In the genomic region with DNA sequence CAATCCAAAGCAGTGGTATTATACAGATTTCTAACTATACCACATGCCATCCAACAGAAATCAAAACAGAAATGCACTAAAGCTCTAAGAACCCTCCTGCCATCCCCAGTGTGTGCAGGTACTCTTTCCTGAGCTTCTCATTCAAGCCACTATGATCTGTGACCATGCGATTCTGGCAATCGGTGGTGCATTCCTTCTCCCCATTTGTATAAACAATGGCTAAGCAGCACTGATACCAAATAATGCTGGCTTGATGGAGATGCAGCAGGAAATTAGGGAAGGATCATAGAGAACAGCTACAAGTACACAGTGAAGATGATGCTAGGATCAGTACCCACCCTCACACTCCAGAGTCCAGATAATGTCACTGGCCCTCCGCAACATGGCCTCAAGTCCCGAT, we compare ENCODE assay signal across 28 cellular contexts.
"Had no signal": no experiment of that assay in that cellular context is flagged by ENCODE, and none has a peak within 500 bp of the region (broad histone marks: within the 10 kb centered on the region; RNA-seq: fewer than 3 reads in every experiment).

No MANE protein-coding gene starts in this region.

- H3K9me3 ChIP-seq: adrenal gland, body of pancreas, esophagus muscularis mucosa, gastrocnemius medialis, heart left ventricle had no signal

- H3K4me1 Mint-ChIP-seq: activated CD4-positive, alpha-beta T cell treated with anti-CD3 and anti-CD28 coated beads for 36 hours; activated CD4-positive, alpha-beta T cell treated with anti-CD3 and anti-CD28 coated beads, Interleukin-2, amount 10 ng/mL, durations not matched to agents 24 days and 14 days; activated naive CD4-positive, alpha-beta T cell treated with anti-CD3 and anti-CD28 coated beads, Interleukin-2, amount 50 U/mL, for 24 hours; activated naive CD8-positive, alpha-beta T cell treated with anti-CD3 and anti-CD28 coated beads for 36 hours; activated naive CD8-positive, alpha-beta T cell treated with anti-CD3 and anti-CD28 coated beads, Interleukin-2, amount 50 U/mL, for 24 hours had no signal

- H3K4me3 Mint-ChIP-seq: activated CD4-positive, alpha-beta memory T cell treated with anti-CD3 and anti-CD28 coated beads for 36 hours; activated CD4-positive, alpha-beta T cell treated with anti-CD3 and anti-CD28 coated beads for 36 hours; activated CD4-positive, alpha-beta T cell treated with anti-CD3 and anti-CD28 coated beads, Interleukin-2, amount 10 ng/mL, durations not matched to agents 24 days and 14 days; activated naive CD4-positive, alpha-beta T cell treated with anti-CD3 and anti-CD28 coated beads for 36 hours; activated naive CD4-positive, alpha-beta T cell treated with anti-CD3 and anti-CD28 coated beads, Interleukin-2, amount 50 U/mL, for 24 hours; activated naive CD8-positive, alpha-beta T cell treated with anti-CD3 and anti-CD28 coated beads for 36 hours; activated naive CD8-positive, alpha-beta T cell treated with anti-CD3 and anti-CD28 coated beads, Interleukin-2, amount 50 U/mL, for 24 hours; activated T-cell treated with anti-CD3 and anti-CD28 coated beads, Interleukin-2, amount 50 U/mL, for 4 hours had no signal

- H3K27ac ChIP-seq: body of pancreas, cardiac muscle cell, esophagus muscularis mucosa, foreskin keratinocyte, gastrocnemius medialis, hepatocyte had no signal

- H3K27ac Mint-ChIP-seq: activated CD4-positive, alpha-beta memory T cell treated with anti-CD3 and anti-CD28 coated beads for 36 hours; activated CD4-positive, alpha-beta T cell treated with anti-CD3 and anti-CD28 coated beads for 36 hours; activated CD4-positive, alpha-beta T cell treated with anti-CD3 and anti-CD28 coated beads, Interleukin-2, amount 10 ng/mL, durations not matched to agents 24 days and 14 days; activated naive CD4-positive, alpha-beta T cell treated with anti-CD3 and anti-CD28 coated beads for 36 hours; activated naive CD4-positive, alpha-beta T cell treated with anti-CD3 and anti-CD28 coated beads, Interleukin-2, amount 50 U/mL, for 24 hours; activated naive CD8-positive, alpha-beta T cell treated with anti-CD3 and anti-CD28 coated beads for 36 hours; activated naive CD8-positive, alpha-beta T cell treated with anti-CD3 and anti-CD28 coated beads, Interleukin-2, amount 50 U/mL, for 24 hours; activated T-helper 2 cell treated with anti-CD3 and anti-CD28 coated beads, Interferon-gamma antibody, Interleukin-2, Interleukin-4, amounts not matched to agents 10 μg/mL and 5 μg/mL and 100 μg/mL, durations not matched to agents 14 hours and 24 hours and 36 hours had no signal

- H3K4me1 ChIP-seq: body of pancreas, gastrocnemius medialis had no signal

- H3K27me3 Mint-ChIP-seq: activated CD4-positive, alpha-beta memory T cell treated with anti-CD3 and anti-CD28 coated beads for 36 hours; activated CD4-positive, alpha-beta T cell treated with anti-CD3 and anti-CD28 coated beads for 36 hours; activated CD4-positive, alpha-beta T cell treated with anti-CD3 and anti-CD28 coated beads, Interleukin-2, amount 10 ng/mL, durations not matched to agents 24 days and 14 days; activated naive CD4-positive, alpha-beta T cell treated with anti-CD3 and anti-CD28 coated beads, Interleukin-2, amount 50 U/mL, for 24 hours; activated naive CD8-positive, alpha-beta T cell treated with anti-CD3 and anti-CD28 coated beads for 36 hours; activated naive CD8-positive, alpha-beta T cell treated with anti-CD3 and anti-CD28 coated beads, Interleukin-2, amount 50 U/mL, for 24 hours had no signal

- ATAC-seq: activated CD4-positive, alpha-beta T cell treated with anti-CD3 and anti-CD28 coated beads for 36 hours; activated naive CD8-positive, alpha-beta T cell treated with anti-CD3 and anti-CD28 coated beads, Interleukin-2, amount 50 U/mL, for 24 hours; activated T-cell treated with anti-CD3 and anti-CD28 coated beads, Interleukin-2, amount 50 U/mL, for 4 hours; body of pancreas; foreskin keratinocyte; gastrocnemius medialis had no signal

- H3K27me3 ChIP-seq: adrenal gland, body of pancreas, cardiac muscle cell, esophagus muscularis mucosa, foreskin keratinocyte, gastrocnemius medialis, heart left ventricle, hepatocyte had no signal

- H3K4me3 ChIP-seq: adrenal gland, body of pancreas, cardiac muscle cell, esophagus muscularis mucosa, gastrocnemius medialis, heart left ventricle, hepatocyte had no signal

- H3K9me3 Mint-ChIP-seq: activated CD4-positive, alpha-beta memory T cell treated with anti-CD3 and anti-CD28 coated beads for 36 hours; activated CD4-positive, alpha-beta T cell treated with anti-CD3 and anti-CD28 coated beads, Interleukin-2, amount 10 ng/mL, durations not matched to agents 24 days and 14 days; activated naive CD4-positive, alpha-beta T cell treated with anti-CD3 and anti-CD28 coated beads for 36 hours; activated naive CD4-positive, alpha-beta T cell treated with anti-CD3 and anti-CD28 coated beads, Interleukin-2, amount 50 U/mL, for 24 hours; activated naive CD8-positive, alpha-beta T cell treated with anti-CD3 and anti-CD28 coated beads for 36 hours; activated naive CD8-positive, alpha-beta T cell treated with anti-CD3 and anti-CD28 coated beads, Interleukin-2, amount 50 U/mL, for 24 hours; activated T-cell treated with anti-CD3 and anti-CD28 coated beads, Interleukin-2, amount 50 U/mL, for 4 hours; activated T-helper 2 cell treated with anti-CD3 and anti-CD28 coated beads, Interferon-gamma antibody, Interleukin-2, Interleukin-4, amounts not matched to agents 10 μg/mL and 5 μg/mL and 100 μg/mL, durations not matched to agents 14 hours and 24 hours and 36 hours had no signal

- DNase-seq: activated CD4-positive, alpha-beta memory T cell treated with anti-CD3 and anti-CD28 coated beads for 36 hours; activated CD4-positive, alpha-beta T cell treated with anti-CD3 and anti-CD28 coated beads for 36 hours; activated CD4-positive, alpha-beta T cell treated with anti-CD3 and anti-CD28 coated beads, Interleukin-2, amount 10 ng/mL, durations not matched to agents 24 days and 14 days; activated CD4-positive, CD25-positive, alpha-beta regulatory T cell; activated CD4-positive, CD25-positive, alpha-beta regulatory T cell treated with anti-CD3 and anti-CD28 coated beads, Interleukin-2, amount 50 U/mL, for 72 hours; activated CD8-positive, alpha-beta memory T cell treated with anti-CD3 and anti-CD28 coated beads for 24 hours; activated effector memory CD4-positive, alpha-beta T cell treated with anti-CD3 and anti-CD28 coated beads, Interleukin-2, amount 50 U/mL, for 16 hours; activated naive CD4-positive, alpha-beta T cell treated with anti-CD3 and anti-CD28 coated beads for 36 hours; activated naive CD8-positive, alpha-beta T cell treated with anti-CD3 and anti-CD28 coated beads for 36 hours; activated naive CD8-positive, alpha-beta T cell treated with anti-CD3 and anti-CD28 coated beads, Interleukin-2, amount 50 U/mL, for 24 hours; activated T-cell treated with anti-CD3 and anti-CD28 coated beads, Interleukin-2, amount 50 U/mL, for 4 hours; amygdala; central memory CD4-positive, alpha-beta T cell; cortex of kidney; effector CD8-positive, alpha-beta T cell; erythroblast; foreskin keratinocyte; glutamatergic neuron; heart left ventricle; T-helper 2 cell had no signal
